In genomic region chr7:155995183-155995612, GRCh38 we compare ENCODE assay signal across 18 cellular contexts.
DNase-seq lines count a peak whose midpoint lies in the region; ATAC-seq and TF ChIP-seq lines count a peak whose summit lies in the region.
"Had no signal": no experiment of that assay in that cellular context is flagged by ENCODE, and none has a peak within 500 bp of the region (broad histone marks: within the 10 kb centered on the region; RNA-seq: fewer than 3 reads in every experiment).

No MANE protein-coding gene starts in this region.

- H3K36me3 Mint-ChIP-seq in activated T-helper 1 cell treated with anti-CD3 and anti-CD28 coated beads, Interleukin-12 subunit alpha, Interleukin-12 subunit beta, Interleukin-2, Interleukin-4 antibody, amounts not matched to agents 30 ng/mL and 10 ng/mL and 1 ng/mL, durations not matched to agents 14 hours and 24 hours and 36 hours (ENCODE audit: low read depth), result no peaks in the 10 kb centered on the region
- H3K36me3 Mint-ChIP-seq: memory B cell; natural killer cell treated with Interleukin-12 subunit alpha and Interleukin-12 subunit beta and Interleukin-15 and Interleukin-18, amount 100 ng/mL, for 72 hours had no signal

- DNase-seq in GDM1 (lab: John Stamatoyannopoulos, UW), result peak; percentile 24
- DNase-seq in NOMO-1 treated with DMSO at 0.1 percent for 48 hours (lab: John Stamatoyannopoulos, UW; ENCODE audit: unreplicated experiment), result peak; percentile 66
- DNase-seq in coronary artery (ENCODE audit: low spot score), result peak; percentile 45
- DNase-seq in activated T-helper 1 cell treated with anti-CD3 and anti-CD28 coated beads, Interleukin-12 subunit alpha, Interleukin-12 subunit beta, Interleukin-2, Interleukin-4 antibody, amounts not matched to agents 30 ng/mL and 10 ng/mL and 1 ng/mL, durations not matched to agents 14 hours and 24 hours and 36 hours (ENCODE audit: low spot score), result no peak
- DNase-seq: activated CD4-positive, alpha-beta T cell treated with anti-CD3 and anti-CD28 coated beads, Interleukin-2, amount 50 U/mL, for 48 hours; AML-193; NCI-H1105; NCI-H2107; small intestine had no signal

- intact Hi-C loops in activated T-helper 1 cell treated with anti-CD3 and anti-CD28 coated beads, Interleukin-12 subunit alpha, Interleukin-12 subunit beta, Interleukin-2, Interleukin-4 antibody, amounts not matched to agents 30 ng/mL and 10 ng/mL and 1 ng/mL, durations not matched to agents 14 hours and 24 hours and 36 hours (cut with micrococcal nuclease), result no loop called here

- no peak overlapping the region for H3K4me3 ChIP-seq in coronary artery
- H3K4me3 ChIP-seq: hepatocyte, K562, thoracic aorta had no signal

- no peak overlapping the region for H3K27ac Mint-ChIP-seq in activated T-helper 1 cell treated with anti-CD3 and anti-CD28 coated beads, Interleukin-12 subunit alpha, Interleukin-12 subunit beta, Interleukin-2, Interleukin-4 antibody, amounts not matched to agents 30 ng/mL and 10 ng/mL and 1 ng/mL, durations not matched to agents 14 hours and 24 hours and 36 hours
- H3K27ac Mint-ChIP-seq: activated T-helper 2 cell treated with anti-CD3 and anti-CD28 coated beads, Interferon-gamma antibody, Interleukin-2, Interleukin-4, amounts not matched to agents 10 μg/mL and 5 μg/mL and 100 μg/mL, durations not matched to agents 14 hours and 24 hours and 36 hours; memory B cell; natural killer cell treated with Interleukin-12 subunit alpha and Interleukin-12 subunit beta and Interleukin-15 and Interleukin-18, amount 100 ng/mL, for 72 hours had no signal

- peaks cover 29% of the 10 kb centered on the region for H3K4me1 Mint-ChIP-seq in activated T-helper 1 cell treated with anti-CD3 and anti-CD28 coated beads, Interleukin-12 subunit alpha, Interleukin-12 subunit beta, Interleukin-2, Interleukin-4 antibody, amounts not matched to agents 30 ng/mL and 10 ng/mL and 1 ng/mL, durations not matched to agents 14 hours and 24 hours and 36 hours (ENCODE audit: low read depth)
- H3K4me1 Mint-ChIP-seq: memory B cell had no signal

- H3K27me3 Mint-ChIP-seq in activated T-helper 1 cell treated with anti-CD3 and anti-CD28 coated beads, Interleukin-12 subunit alpha, Interleukin-12 subunit beta, Interleukin-2, Interleukin-4 antibody, amounts not matched to agents 30 ng/mL and 10 ng/mL and 1 ng/mL, durations not matched to agents 14 hours and 24 hours and 36 hours (ENCODE audit: insufficient read depth), result peaks cover 33% of the 10 kb centered on the region

- peaks cover 3% of the 10 kb centered on the region for H3K9me3 Mint-ChIP-seq in activated T-helper 1 cell treated with anti-CD3 and anti-CD28 coated beads, Interleukin-12 subunit alpha, Interleukin-12 subunit beta, Interleukin-2, Interleukin-4 antibody, amounts not matched to agents 30 ng/mL and 10 ng/mL and 1 ng/mL, durations not matched to agents 14 hours and 24 hours and 36 hours
- H3K9me3 Mint-ChIP-seq: activated T-helper 2 cell treated with anti-CD3 and anti-CD28 coated beads, Interferon-gamma antibody, Interleukin-2, Interleukin-4, amounts not matched to agents 10 μg/mL and 5 μg/mL and 100 μg/mL, durations not matched to agents 14 hours and 24 hours and 36 hours; natural killer cell treated with Interleukin-12 subunit alpha and Interleukin-12 subunit beta and Interleukin-15 and Interleukin-18, amount 100 ng/mL, for 72 hours had no signal

- no peak overlapping the region for H3K4me3 Mint-ChIP-seq in activated T-helper 1 cell treated with anti-CD3 and anti-CD28 coated beads, Interleukin-12 subunit alpha, Interleukin-12 subunit beta, Interleukin-2, Interleukin-4 antibody, amounts not matched to agents 30 ng/mL and 10 ng/mL and 1 ng/mL, durations not matched to agents 14 hours and 24 hours and 36 hours
- H3K4me3 Mint-ChIP-seq: memory B cell; natural killer cell treated with Interleukin-12 subunit alpha and Interleukin-12 subunit beta and Interleukin-15 and Interleukin-18, amount 100 ng/mL, for 72 hours had no signal

- no peak overlapping the region for H3K27ac ChIP-seq in coronary artery
- H3K27ac ChIP-seq: hepatocyte, thoracic aorta had no signal

- ATAC-seq in GM18909 (IDR thresholded peaks at IDR 0.05; ENCODE audit: poor library complexity, unreplicated experiment), result peak; percentile 55
- no peak for ATAC-seq in HG02938 (IDR thresholded peaks at IDR 0.05; ENCODE audit: unreplicated experiment)
- ATAC-seq in HG03159 (IDR thresholded peaks at IDR 0.05; ENCODE audit: unreplicated experiment), result no peak
- ATAC-seq: K562; natural killer cell treated with Interleukin-12 subunit alpha and Interleukin-12 subunit beta and Interleukin-15 and Interleukin-18, amount 100 ng/mL, for 72 hours had no signal

- TF ChIP-seq CTCF in coronary artery (IDR thresholded peaks at IDR 0.05), result no peak
